Comparison of ENCODE assay signal across 20 cellular contexts in the genomic region with DNA sequence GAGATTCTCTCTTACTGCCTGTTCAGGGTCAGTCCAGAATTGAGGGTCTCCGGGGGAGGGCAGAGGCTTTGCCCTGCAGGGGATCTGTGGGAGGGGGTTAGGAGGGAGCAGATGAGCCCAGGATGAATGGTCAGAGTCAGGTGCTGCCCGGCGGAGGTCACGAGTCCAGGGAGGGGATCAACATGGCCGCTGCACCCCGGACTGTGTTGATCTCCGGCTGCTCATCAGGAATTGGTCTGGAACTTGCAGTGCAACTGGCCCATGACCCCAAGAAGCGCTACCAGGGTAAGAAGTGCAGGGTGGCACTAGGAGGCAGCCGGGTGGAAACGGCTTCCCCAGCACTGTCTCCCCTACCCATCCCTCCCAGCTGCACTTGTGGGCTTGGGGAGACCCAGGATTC. TPM values are rescaled to one million over a fixed set of nuclear protein-coding genes. Genes with fewer than 3 reads are reported as not detected.
DNase-seq lines count a peak whose midpoint lies in the region; TF ChIP-seq lines count a peak whose summit lies in the region.
"Had no signal": no experiment of that assay in that cellular context is flagged by ENCODE, and none has a peak within 500 bp of the region (broad histone marks: within the 10 kb centered on the region; RNA-seq: fewer than 3 reads in every experiment).

A gene with protein sequence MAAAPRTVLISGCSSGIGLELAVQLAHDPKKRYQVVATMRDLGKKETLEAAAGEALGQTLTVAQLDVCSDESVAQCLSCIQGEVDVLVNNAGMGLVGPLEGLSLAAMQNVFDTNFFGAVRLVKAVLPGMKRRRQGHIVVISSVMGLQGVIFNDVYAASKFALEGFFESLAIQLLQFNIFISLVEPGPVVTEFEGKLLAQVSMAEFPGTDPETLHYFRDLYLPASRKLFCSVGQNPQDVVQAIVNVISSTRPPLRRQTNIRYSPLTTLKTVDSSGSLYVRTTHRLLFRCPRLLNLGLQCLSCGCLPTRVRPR (plus strand): TSS at position 168 of the 400 bp plus-strand sequence. CDS start 15 bp downstream, at position 183.

- H3K4me3 ChIP-seq in H7 (ENCODE audit: insufficient read depth, low read depth, low read length) = no peak within 1 kb of the TSS
- H3K4me3 ChIP-seq in WERI-Rb-1 (ENCODE audit: low read depth, low read length) = no peak within 1 kb of the TSS
- no peak within 1 kb of the TSS for H3K4me3 ChIP-seq in mesendoderm (ENCODE audit: low read length)
- H3K4me3 ChIP-seq in tibial artery = no peak within 1 kb of the TSS

- no peaks in the 10 kb centered on the region for H3K9me3 ChIP-seq in WERI-Rb-1 (ENCODE audit: severe bottlenecking)
- no peaks in the 10 kb centered on the region for H3K9me3 ChIP-seq in tibial artery
- H3K9me3 ChIP-seq: Caco-2 had no signal

- H2AK5ac ChIP-seq in mesendoderm (ENCODE audit: low read length) = no peak within 1 kb of the TSS

- H3K56ac ChIP-seq in mesendoderm (ENCODE audit: low read length) = no peak within 1 kb of the TSS

- no peak for TF ChIP-seq CTCF in WERI-Rb-1 (IDR thresholded peaks at IDR 0.05; ENCODE audit: low read depth, low read length)
- no peak for TF ChIP-seq CTCF in osteocyte (IDR thresholded peaks at IDR 0.05)
- no peak for TF ChIP-seq CTCF in tibial artery (IDR thresholded peaks at IDR 0.05)

- peaks cover 24% of the 10 kb centered on the region for H3K4me1 Mint-ChIP-seq in osteocyte (ENCODE audit: unreplicated experiment)

- H2BK15ac ChIP-seq in mesendoderm (replicated peaks; ENCODE audit: low read depth) = no peak within 1 kb of the TSS

- H3K9ac ChIP-seq in mesendoderm (ENCODE audit: low read length) = no peak within 1 kb of the TSS

- WGBS in mesendoderm (ENCODE audit: extremely low coverage, insufficient coverage, low lambda C conversion rate) = no CpG with 5 or more reads among the region's 10 CpGs

- H3K79me2 ChIP-seq in mesendoderm (ENCODE audit: control insufficient read depth, insufficient read depth, low read length) = no peaks in the 10 kb centered on the region

- H3K4me3 Mint-ChIP-seq in osteocyte (ENCODE audit: unreplicated experiment) = no peak within 1 kb of the TSS
- H3K4me3 Mint-ChIP-seq: CD4-positive, alpha-beta T cell had no signal

- H3K18ac ChIP-seq in mesendoderm (ENCODE audit: low read length) = no peak within 1 kb of the TSS

- peaks cover 10% of the 10 kb centered on the region for H3K27me3 Mint-ChIP-seq in osteocyte (ENCODE audit: unreplicated experiment)

- no peaks in the 10 kb centered on the region for H3K36me3 Mint-ChIP-seq in osteocyte (ENCODE audit: unreplicated experiment)

- no peaks in the 10 kb centered on the region for H3K36me3 ChIP-seq in H7 (replicated peaks; ENCODE audit: control insufficient read depth, insufficient read depth, low read length)
- no peaks in the 10 kb centered on the region for H3K36me3 ChIP-seq in WERI-Rb-1
- H3K36me3 ChIP-seq in mesendoderm (ENCODE audit: control insufficient read depth, insufficient read depth, low read length) = no peaks in the 10 kb centered on the region
- no peaks in the 10 kb centered on the region for H3K36me3 ChIP-seq in tibial artery

- H4K5ac ChIP-seq in mesendoderm (ENCODE audit: low read length) = no peak within 1 kb of the TSS

- H3K23ac ChIP-seq in mesendoderm (ENCODE audit: low read length) = no peak within 1 kb of the TSS

- H3K9me3 Mint-ChIP-seq in osteocyte (ENCODE audit: unreplicated experiment) = no peaks in the 10 kb centered on the region
- H3K9me3 Mint-ChIP-seq: CD4-positive, alpha-beta T cell had no signal

- no peak within 1 kb of the TSS for H2BK5ac ChIP-seq in mesendoderm (ENCODE audit: low read length)

- H4K8ac ChIP-seq in mesendoderm (ENCODE audit: low read depth, low read length) = no peak within 1 kb of the TSS

- intact Hi-C loops in tibial artery (cut with DNase I; ENCODE audit: low total_unique reads) = no loop called here

- DNase-seq in D341Med (ENCODE audit: low spot score) (peak; percentile 38), H7 (peak; percentile 45), WERI-Rb-1 (peak; percentile 13), osteocyte (ENCODE audit: extremely low spot score, unreplicated experiment) (no peak), mesendoderm (no peak), tibial artery (no peak), caudate nucleus (lab: John Stamatoyannopoulos, UW) (no peak), activated T-cell treated with anti-CD3 and anti-CD28 coated beads for 4 hours (no peak)
- DNase-seq: ACHN; Caco-2; CD4-positive, alpha-beta T cell; DMS153; DMS79; GDM1; HCEC 1CT had no signal

- H3K4me1 ChIP-seq in mesendoderm (ENCODE audit: control insufficient read depth, low read depth, low read length) (no peaks in the 10 kb centered on the region), tibial artery (peaks cover 0 to 26% (median 24%) of the 10 kb centered on the region in 4 donors)

- H3K27me3 ChIP-seq in H7 (ENCODE audit: control insufficient read depth, insufficient read depth, low read length) (peaks cover 34% of the 10 kb centered on the region), WERI-Rb-1 (ENCODE audit: insufficient read depth, low read depth, severe bottlenecking) (peaks cover 41% of the 10 kb centered on the region), mesendoderm (ENCODE audit: insufficient read depth, low read length, poor library complexity) (no peaks in the 10 kb centered on the region), tibial artery (peaks cover 0 to 62% of the 10 kb centered on the region in 2 donors)

- no peak within 1 kb of the TSS for H2BK120ac ChIP-seq in mesendoderm (ENCODE audit: low read depth, low read length)

- peak within 1 kb of the TSS; percentile 23 for H3K27ac Mint-ChIP-seq in osteocyte (ENCODE audit: unreplicated experiment)
- H3K27ac Mint-ChIP-seq: CD4-positive, alpha-beta T cell had no signal

- H3K79me1 ChIP-seq in mesendoderm (ENCODE audit: low read length) = no peaks in the 10 kb centered on the region

- H3K4me2 ChIP-seq in mesendoderm (ENCODE audit: low read length) = no peak within 1 kb of the TSS

- H3K4ac ChIP-seq in mesendoderm (ENCODE audit: low read depth, low read length) = no peak within 1 kb of the TSS

- no peak within 1 kb of the TSS for H3K27ac ChIP-seq in WERI-Rb-1
- no peak within 1 kb of the TSS for H3K27ac ChIP-seq in mesendoderm (ENCODE audit: low read depth, low read length)
- H3K27ac ChIP-seq in tibial artery = no peak within 1 kb of the TSS
- no peak within 1 kb of the TSS for H3K27ac ChIP-seq in caudate nucleus (ENCODE audit: low read depth, low read length)
- H3K27ac ChIP-seq: C4-2B, HL-60 had no signal

RNA-seq across cellular contexts. Expression of the gene that starts here (rescaled TPM):
- total RNA-seq in H7 (2014; rRNA removed; shearing (Covaris generic)) = not detected in 2 replicates
- total RNA-seq in osteocyte = not detected in 2 replicates
- polyA plus RNA-seq in mesendoderm (2013, experiment 1 of 2) = not detected
- not detected for polyA plus RNA-seq in mesendoderm (2013, experiment 2 of 2)
- total RNA-seq: Caco-2; CD4-positive, alpha-beta T cell; Daoy; H4; HT1080 had no signal

Comparison
In these comparisons a context has a peak if more than half of its experiments do, and no peak if none do; other contexts are left out.
1. Peak in DNase-seq in H7; RNA of the gene not detected or under 1 TPM.
2. DNase-seq: peak in D341Med (single experiment) and WERI-Rb-1 (single experiment); none in osteocyte (single experiment), mesendoderm (single experiment), tibial artery (0 of 2), caudate nucleus (0 of 61) and activated T-cell treated with anti-CD3 and anti-CD28 coated beads for 4 hours (single experiment).